ENCODE assay signal across 8 cellular contexts in genomic region chr2:193584522-193584938, GRCh38.
DNase-seq lines count a peak whose midpoint lies in the region; ATAC-seq lines count a peak whose summit lies in the region.

No MANE protein-coding gene starts in this region.

- peaks cover 0 to 7% (median 7%) of the 10 kb centered on the region in 3 donors for H3K9me3 Mint-ChIP-seq in T-cell

- ATAC-seq in GM21423 (IDR thresholded peaks at IDR 0.05; ENCODE audit: unreplicated experiment): peak; percentile 89
- ATAC-seq in HG03571 (IDR thresholded peaks at IDR 0.05; ENCODE audit: unreplicated experiment): peak; percentile 78
- peak; percentile 93 for ATAC-seq in left lobe of liver
- ATAC-seq in T-cell (replicated peaks in 1 of 4): no peak
- no peak for ATAC-seq in T-helper 17 cell

- POLR2A ChIA-PET in T-cell (lab: Charles Lee): no interaction called here

- no peak overlapping the region for H3K27ac Mint-ChIP-seq in T-cell
- H3K27ac Mint-ChIP-seq in T-helper 17 cell: no peak overlapping the region

- H3K4me1 Mint-ChIP-seq in T-cell (no peaks in the 10 kb centered on the region), T-helper 17 cell (no peaks in the 10 kb centered on the region)

- no peak overlapping the region for H3K4me3 Mint-ChIP-seq in T-cell
- no peak overlapping the region for H3K4me3 Mint-ChIP-seq in T-helper 17 cell

- H3K36me3 Mint-ChIP-seq in T-cell: no peaks in the 10 kb centered on the region
- no peaks in the 10 kb centered on the region for H3K36me3 Mint-ChIP-seq in T-helper 17 cell (ENCODE audit: low read depth)

- H3K27me3 Mint-ChIP-seq in T-cell (no peaks in the 10 kb centered on the region), T-helper 17 cell (no peaks in the 10 kb centered on the region)

- DNase-seq in GDM1 (lab: John Stamatoyannopoulos, UW) (peak; percentile 57), SW480 (ENCODE audit: low spot score) (peak; percentile 3), left lobe of liver (ENCODE audit: low spot score) (peak; percentile 48), AG08395 (ENCODE audit: low spot score) (no peak), T-cell (no peak), T-helper 17 cell (no peak)

- CTCF ChIA-PET in T-cell (lab: Charles Lee): interaction anchor here (0.9 to 1.1 kb wide), 2 partner anchors 10 to 11 kb away, joined by 3 to 5 read pairs; no protein-coding TSS in a partner anchor

- H3K9me3 ChIP-seq in T-helper 17 cell (ENCODE audit: control insufficient read depth, low read length, poor library complexity, severe bottlenecking): no peaks in the 10 kb centered on the region

Comparison
In these comparisons a context has a peak if more than half of its experiments do, and no peak if none do; other contexts are left out.
1. DNase-seq: peak in GDM1 (single experiment), SW480 (single experiment) and left lobe of liver (single experiment); none in AG08395 (single experiment), T-cell (0 of 34) and T-helper 17 cell (0 of 3).
2. ATAC-seq: peak in GM21423 (single experiment), HG03571 (single experiment) and left lobe of liver (single experiment); none in T-cell (0 of 4) and T-helper 17 cell (single experiment).